In the genomic region with DNA sequence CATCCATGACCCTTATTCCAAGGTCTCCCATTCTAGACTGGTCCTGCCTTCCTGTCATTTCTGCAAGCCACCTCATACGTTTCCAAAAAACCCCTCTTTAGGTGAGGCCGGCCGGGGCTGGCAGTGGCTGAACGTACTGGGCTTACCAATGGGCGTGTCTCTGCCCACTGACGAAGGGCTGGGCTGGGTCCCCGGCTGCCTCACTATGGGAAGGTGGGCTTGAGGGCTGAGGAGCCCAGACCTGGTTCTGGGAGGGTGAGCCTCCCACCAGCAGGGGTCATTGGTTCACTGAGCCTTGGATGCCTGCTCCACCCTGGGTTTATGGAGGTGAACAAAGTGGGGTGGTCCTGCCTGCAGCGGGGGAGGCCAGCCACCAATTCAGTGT, we compare ENCODE assay signal across 18 cellular contexts. TPM values are rescaled to one million over a fixed set of nuclear protein-coding genes. Genes with fewer than 3 reads are reported as not detected.
DNase-seq lines count a peak whose midpoint lies in the region; ATAC-seq and TF ChIP-seq lines count a peak whose summit lies in the region.
"Had no signal": no experiment of that assay in that cellular context is flagged by ENCODE, and none has a peak within 500 bp of the region (broad histone marks: within the 10 kb centered on the region; RNA-seq: fewer than 3 reads in every experiment).

No MANE protein-coding gene starts in this region.

- H3K9me3 ChIP-seq in left ventricle myocardium inferior (replicated peaks) (no peaks in the 10 kb centered on the region), stomach smooth muscle (ENCODE audit: control insufficient read depth in 2 of 2, low read length in 2 of 2) (no peaks in the 10 kb centered on the region)
- H3K9me3 ChIP-seq: Caco-2, MG63 had no signal

- intact Hi-C loops in left ventricle myocardium inferior (cut with micrococcal nuclease), result no loop called here

- ATAC-seq in T-cell (replicated peaks in 1 of 4) (peak; percentile 25 to 35 (median 26)), HG02571 (IDR thresholded peaks at IDR 0.05; ENCODE audit: unreplicated experiment) (no peak)
- ATAC-seq in effector memory CD8-positive, alpha-beta T cell (replicated peaks), result no peak
- ATAC-seq: left colon had no signal

- H3K36me3 Mint-ChIP-seq in T-cell, result peaks cover 24% of the 10 kb centered on the region
- H3K36me3 Mint-ChIP-seq in effector memory CD8-positive, alpha-beta T cell (ENCODE audit: insufficient read depth), result peaks cover 10% of the 10 kb centered on the region

- H3K27ac ChIP-seq in left ventricle myocardium inferior (replicated peaks) (peak overlapping the region; percentile 90), stomach smooth muscle (ENCODE audit: low read length) (peak overlapping the region; percentile 78)
- H3K27ac ChIP-seq: 22Rv1, HL-60 had no signal

- H3K36me3 ChIP-seq in left ventricle myocardium inferior (peaks cover 22% of the 10 kb centered on the region), stomach smooth muscle (ENCODE audit: control insufficient read depth in 2 of 2, insufficient read depth in 2 of 2, low read length in 2 of 2) (peaks cover 12 to 22% of the 10 kb centered on the region in 2 donors)

- H3K4me3 ChIP-seq in left ventricle myocardium inferior (peak overlapping the region; percentile 40), stomach smooth muscle (ENCODE audit: low read length in 2 of 2) (peak overlapping the region in 1 of 2 donors; percentile 52)
- H3K4me3 ChIP-seq: MG63 had no signal

- peak; percentile 31 for DNase-seq in DMS 273 (lab: John Stamatoyannopoulos, UW; ENCODE audit: unreplicated experiment)
- no peak for DNase-seq in DMS 273 treated with DMSO at 0.1 percent for 48 hours (lab: John Stamatoyannopoulos, UW)
- no peak for DNase-seq in T-cell
- DNase-seq in left ventricle myocardium inferior, result no peak
- no peak for DNase-seq in effector memory CD8-positive, alpha-beta T cell
- no peak for DNase-seq in stimulated activated CD4-positive, alpha-beta T cell treated with anti-CD3 and anti-CD28 coated beads, Interleukin-15, amount 100 ng/mL, for 24 hours
- DNase-seq: activated CD4-positive, alpha-beta T cell treated with anti-CD3 and anti-CD28 coated beads, Interleukin-2, amount 10 ng/mL, durations not matched to agents 24 days and 14 days; Caco-2; head of caudate nucleus; left colon; nephron progenitor cell; T-helper 1 cell had no signal

- no peak overlapping the region for H3K27ac Mint-ChIP-seq in T-cell
- H3K27ac Mint-ChIP-seq in effector memory CD8-positive, alpha-beta T cell, result no peak overlapping the region
- H3K27ac Mint-ChIP-seq: activated CD4-positive, alpha-beta T cell treated with anti-CD3 and anti-CD28 coated beads, Interleukin-2, amount 10 ng/mL, durations not matched to agents 24 days and 14 days; activated T-helper 1 cell treated with anti-CD3 and anti-CD28 coated beads, Interleukin-12 subunit alpha, Interleukin-12 subunit beta, Interleukin-2, Interleukin-4 antibody, amounts not matched to agents 30 ng/mL and 10 ng/mL and 1 ng/mL, durations not matched to agents 14 hours and 24 hours and 36 hours had no signal

- H3K27me3 ChIP-seq in left ventricle myocardium inferior (ENCODE audit: low read depth), result no peaks in the 10 kb centered on the region
- H3K27me3 ChIP-seq in stomach smooth muscle (ENCODE audit: control insufficient read depth in 1 of 2, insufficient read depth in 2 of 2, low read length in 2 of 2), result no peaks in the 10 kb centered on the region
- H3K27me3 ChIP-seq: MG63 had no signal

- H3K9ac ChIP-seq in stomach smooth muscle (ENCODE audit: low read length in 2 of 2), result no peak overlapping the region

- peak; percentile 24 for TF ChIP-seq CTCF in left ventricle myocardium inferior (IDR thresholded peaks at IDR 0.05; ENCODE audit: borderline replicate concordance)

- POLR2A ChIA-PET in T-cell (lab: Charles Lee), result no interaction called here

- no peaks in the 10 kb centered on the region for H3K27me3 Mint-ChIP-seq in T-cell
- H3K27me3 Mint-ChIP-seq in effector memory CD8-positive, alpha-beta T cell, result no peaks in the 10 kb centered on the region
- H3K27me3 Mint-ChIP-seq: activated CD4-positive, alpha-beta T cell treated with anti-CD3 and anti-CD28 coated beads, Interleukin-2, amount 10 ng/mL, durations not matched to agents 24 days and 14 days had no signal

- CTCF ChIA-PET in T-cell (lab: Charles Lee), result no interaction called here

- H3K4me1 ChIP-seq in left ventricle myocardium inferior (peaks cover 32% of the 10 kb centered on the region), stomach smooth muscle (ENCODE audit: control insufficient read depth, insufficient read depth, low read length) (peaks cover 26% of the 10 kb centered on the region)

- H3K4me3 Mint-ChIP-seq in T-cell, result no peak overlapping the region
- H3K4me3 Mint-ChIP-seq in effector memory CD8-positive, alpha-beta T cell, result no peak overlapping the region
- H3K4me3 Mint-ChIP-seq: activated CD4-positive, alpha-beta T cell treated with anti-CD3 and anti-CD28 coated beads, Interleukin-2, amount 10 ng/mL, durations not matched to agents 24 days and 14 days; activated T-helper 1 cell treated with anti-CD3 and anti-CD28 coated beads, Interleukin-12 subunit alpha, Interleukin-12 subunit beta, Interleukin-2, Interleukin-4 antibody, amounts not matched to agents 30 ng/mL and 10 ng/mL and 1 ng/mL, durations not matched to agents 14 hours and 24 hours and 36 hours; nephron progenitor cell had no signal

- peaks cover 16 to 23% (median 21%) of the 10 kb centered on the region in 3 donors for H3K4me1 Mint-ChIP-seq in T-cell
- H3K4me1 Mint-ChIP-seq in effector memory CD8-positive, alpha-beta T cell (ENCODE audit: low read depth in 2 of 2), result peaks cover 8 to 15% of the 10 kb centered on the region in 2 donors

- H3K9me3 Mint-ChIP-seq in T-cell, result no peaks in the 10 kb centered on the region
- no peaks in the 10 kb centered on the region for H3K9me3 Mint-ChIP-seq in effector memory CD8-positive, alpha-beta T cell
- H3K9me3 Mint-ChIP-seq: activated CD4-positive, alpha-beta T cell treated with anti-CD3 and anti-CD28 coated beads, Interleukin-2, amount 10 ng/mL, durations not matched to agents 24 days and 14 days; activated T-helper 1 cell treated with anti-CD3 and anti-CD28 coated beads, Interleukin-12 subunit alpha, Interleukin-12 subunit beta, Interleukin-2, Interleukin-4 antibody, amounts not matched to agents 30 ng/mL and 10 ng/mL and 1 ng/mL, durations not matched to agents 14 hours and 24 hours and 36 hours; nephron progenitor cell had no signal

RNA-seq across cellular contexts. Expression of a gene that starts 19.9 kb away (rescaled TPM):
- 10 to 100 TPM; 13.4 to 25.6 (median 23.5) TPM for total RNA-seq in T-cell
- 3.2 TPM for total RNA-seq in left ventricle myocardium inferior

RNA-seq across cellular contexts. Expression of a gene that starts 45.4 kb away (rescaled TPM):
- total RNA-seq in T-cell, result 10 to 100 TPM; 53.5 to 83.2 (median 73.9) TPM
- 38.6 TPM for total RNA-seq in left ventricle myocardium inferior

Comparison
In these comparisons a context has a peak if more than half of its experiments do, and no peak if none do; other contexts are left out.
1. ATAC-seq: peak in T-cell (4 of 4); none in effector memory CD8-positive, alpha-beta T cell (single experiment) and HG02571 (single experiment).